In the genomic region with DNA sequence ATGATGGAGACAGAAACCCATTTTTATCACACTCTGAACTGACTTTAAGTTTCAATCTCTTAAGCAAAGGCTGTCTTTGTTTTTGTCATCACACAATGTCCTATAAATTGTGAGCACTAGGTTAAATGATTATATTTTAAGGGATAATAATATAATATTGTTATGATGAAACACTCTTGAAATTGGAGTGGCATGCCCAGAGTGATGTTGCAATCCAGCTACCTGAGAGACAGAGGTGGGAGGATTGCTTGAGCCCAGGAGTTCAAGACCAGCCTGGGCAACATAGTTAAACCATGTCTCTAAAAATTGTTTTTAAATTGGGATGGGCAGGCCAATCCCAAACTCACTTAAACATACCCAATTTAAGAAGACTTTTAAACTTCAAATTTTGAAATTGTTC, we compare ENCODE assay signal across 10 cellular contexts.
"Had no signal": no experiment of that assay in that cellular context is flagged by ENCODE, and none has a peak within 500 bp of the region (broad histone marks: within the 10 kb centered on the region; RNA-seq: fewer than 3 reads in every experiment).

No MANE protein-coding gene starts in this region.

- H3K4me2 ChIP-seq: GM23338 had no signal

- DNase-seq: GM23248, GOT3, H7, H9, HCEC 1CT, HFFc6 had no signal

- H3K27ac Mint-ChIP-seq: HFFc6 had no signal

- ATAC-seq: GM23338 had no signal

- H3K4me3 Mint-ChIP-seq: GM23338, H9, HFFc6 had no signal

- H2AFZ ChIP-seq: GM23248, GM23338 had no signal

- FAIRE-seq: H1, H54 had no signal

- H3K27ac ChIP-seq: GM23248 had no signal

- H3K9ac ChIP-seq: GM23248 had no signal

- H3K9me3 Mint-ChIP-seq: GM23338, H9 had no signal

- H3K36me3 ChIP-seq: HAP-1 had no signal

- H3K9me3 ChIP-seq: HAP-1 had no signal

- H3K4me3 ChIP-seq: GM23248, GM23338, HAP-1 had no signal
